In the genomic region with DNA sequence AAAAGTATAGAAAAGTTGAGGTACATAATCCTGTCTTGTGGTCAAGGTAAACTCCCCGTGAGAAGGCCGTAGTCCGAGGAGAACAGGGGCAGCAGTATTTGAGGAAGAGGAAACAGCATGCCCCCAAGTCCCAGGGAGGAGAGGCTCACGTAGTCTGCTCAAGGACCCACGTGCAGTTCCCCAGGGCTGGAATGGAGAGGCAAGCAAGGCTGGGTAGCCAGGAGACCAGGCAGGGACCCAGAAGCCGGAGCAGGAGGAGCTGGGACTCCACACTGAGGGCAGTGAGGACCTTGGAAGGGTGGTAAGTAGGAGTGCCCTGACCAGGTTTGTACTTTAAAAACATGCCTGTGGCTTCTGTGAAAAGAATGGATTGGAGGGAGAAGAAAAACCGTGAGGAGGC, we compare ENCODE assay signal across 28 cellular contexts.
"Had no signal": no experiment of that assay in that cellular context is flagged by ENCODE, and none has a peak within 500 bp of the region (broad histone marks: within the 10 kb centered on the region; RNA-seq: fewer than 3 reads in every experiment).

No MANE protein-coding gene starts in this region.

- H3K79me2 ChIP-seq: parathyroid adenoma had no signal

- H3K4me3 ChIP-seq: ascending aorta, gastrocnemius medialis, psoas muscle, thoracic aorta, upper lobe of left lung had no signal

- ATAC-seq: activated CD8-positive, alpha-beta T cell treated with anti-CD3 and anti-CD28 coated beads for 36 hours; gastrocnemius medialis; left colon; naive thymus-derived CD4-positive, alpha-beta T cell; psoas muscle; SK-N-SH treated with all-trans-retinoic acid at 6 μM for 48 hours; stimulated activated naive CD8-positive, alpha-beta T cell treated with anti-CD3 and anti-CD28 coated beads, Interleukin-15, Interleukin-2, amounts not matched to agents 100 U/mL and 50 U/mL, for 24 hours; T-helper 17 cell had no signal

- H3K36me3 ChIP-seq: ascending aorta, brain microvascular endothelial cell, gastrocnemius medialis, thoracic aorta, upper lobe of left lung had no signal

- H3K27ac ChIP-seq: ascending aorta, brain microvascular endothelial cell, epithelial cell of prostate, gastrocnemius medialis, parathyroid adenoma, psoas muscle, thoracic aorta, upper lobe of left lung had no signal

- H3K27me3 ChIP-seq: ascending aorta, brain microvascular endothelial cell, gastrocnemius medialis, upper lobe of left lung had no signal

- H3K9me3 ChIP-seq: ascending aorta, gastrocnemius medialis, psoas muscle, thoracic aorta, upper lobe of left lung had no signal

- DNase-seq: activated CD4-positive, alpha-beta T cell treated with anti-CD3 and anti-CD28 coated beads for 1 hour; activated CD4-positive, alpha-beta T cell treated with anti-CD3 and anti-CD28 coated beads, Interleukin-2, amount 50 U/mL, for 1 hour; activated CD8-positive, alpha-beta T cell treated with anti-CD3 and anti-CD28 coated beads for 36 hours; activated naive CD4-positive, alpha-beta T cell treated with Interleukin-2 at 50 U/mL for 16 hours; activated T-cell treated with anti-CD3 and anti-CD28 coated beads, Interleukin-2, amount 50 U/mL, for 48 hours; brain microvascular endothelial cell; central memory CD4-positive, alpha-beta T cell; dermis blood vessel endothelial cell; effector CD8-positive, alpha-beta T cell; gastrocnemius medialis; head of caudate nucleus; hippocampal formation; left colon; mammary epithelial cell; midbrain; naive thymus-derived CD4-positive, alpha-beta T cell; occipital lobe; psoas muscle; stimulated activated CD4-positive, alpha-beta T cell treated with anti-CD3 and anti-CD28 coated beads, Interleukin-15, amount 100 ng/mL, for 24 hours; stimulated activated CD4-positive, alpha-beta T cell treated with anti-CD3 and anti-CD28 coated beads, Interleukin-2, amount 100 ng/mL, for 24 hours; stimulated activated naive CD8-positive, alpha-beta T cell treated with anti-CD3 and anti-CD28 coated beads, Interleukin-15, Interleukin-2, amounts not matched to agents 100 U/mL and 50 U/mL, for 24 hours; T-helper 17 cell; upper lobe of left lung had no signal

- H3K4me1 ChIP-seq: ascending aorta, gastrocnemius medialis, parathyroid adenoma, psoas muscle, upper lobe of left lung had no signal

- H3K9ac ChIP-seq: parathyroid adenoma had no signal
